In genomic region chr16:7596285-7596684, GRCh38 we compare ENCODE assay signal across 29 cellular contexts.
"Had no signal": no experiment of that assay in that cellular context is flagged by ENCODE, and none has a peak within 500 bp of the region (broad histone marks: within the 10 kb centered on the region; RNA-seq: fewer than 3 reads in every experiment).

No MANE protein-coding gene starts in this region.

- H3K9me3 ChIP-seq: colonic mucosa, esophagus muscularis mucosa, esophagus squamous epithelium, gastrocnemius medialis, gastroesophageal sphincter, heart left ventricle, heart right ventricle had no signal

- FAIRE-seq: colon, endometrium, endothelial cell of umbilical vein, frontal cortex had no signal

- H3K36me3 ChIP-seq: colonic mucosa, esophagus muscularis mucosa, esophagus squamous epithelium, gastrocnemius medialis, gastroesophageal sphincter, heart left ventricle, heart right ventricle had no signal

- DNase-seq: colonic mucosa; cortex of kidney; dermis blood vessel endothelial cell; dorsolateral prefrontal cortex; effector CD4-positive, alpha-beta T cell; effector CD8-positive, alpha-beta T cell; effector memory CD4-positive, alpha-beta T cell; effector memory CD8-positive, alpha-beta T cell; endodermal cell; erythroblast; esophagus squamous epithelium; foreskin fibroblast; foreskin keratinocyte; foreskin melanocyte; gastrocnemius medialis; glutamatergic neuron; head of caudate nucleus; heart left ventricle; heart right ventricle had no signal

- H3K27me3 ChIP-seq: colonic mucosa, esophagus muscularis mucosa, esophagus squamous epithelium, foreskin keratinocyte, gastrocnemius medialis, gastroesophageal sphincter, heart left ventricle, heart right ventricle had no signal

- H3K4me3 ChIP-seq: colonic mucosa, coronary artery, esophagus muscularis mucosa, esophagus squamous epithelium, gastrocnemius medialis, gastroesophageal sphincter, heart left ventricle, heart right ventricle had no signal

- H3K27ac Mint-ChIP-seq: dendritic cell treated with granulocyte-macrophage colony-stimulating factor and Interleukin-4, amounts not matched to agents 40 ng/mL and 50 ng/mL, for 4 days; effector memory CD8-positive, alpha-beta T cell; endodermal cell had no signal

- H3K9me3 Mint-ChIP-seq: dendritic cell treated with granulocyte-macrophage colony-stimulating factor and Interleukin-4, amounts not matched to agents 40 ng/mL and 50 ng/mL, for 4 days; endodermal cell had no signal

- H3K4me1 ChIP-seq: colonic mucosa, esophagus squamous epithelium, foreskin keratinocyte, gastroesophageal sphincter had no signal

- H3K27ac ChIP-seq: colonic mucosa, coronary artery, dorsolateral prefrontal cortex, epithelial cell of prostate, esophagus muscularis mucosa, esophagus squamous epithelium, foreskin keratinocyte, gastrocnemius medialis, gastroesophageal sphincter, heart left ventricle, heart right ventricle had no signal

- H3K4me3 Mint-ChIP-seq: dendritic cell treated with granulocyte-macrophage colony-stimulating factor and Interleukin-4, amounts not matched to agents 40 ng/mL and 50 ng/mL, for 4 days; effector memory CD8-positive, alpha-beta T cell; endodermal cell had no signal

- H3K27me3 Mint-ChIP-seq: dendritic cell treated with granulocyte-macrophage colony-stimulating factor and Interleukin-4, amounts not matched to agents 40 ng/mL and 50 ng/mL, for 4 days; effector memory CD8-positive, alpha-beta T cell had no signal

- ATAC-seq: effector memory CD8-positive, alpha-beta T cell; esophagus mucosa; foreskin keratinocyte; gastrocnemius medialis; gastroesophageal sphincter; heart left ventricle; heart right ventricle had no signal
